In genomic region chr5:175908207-175908980, GRCh38 we compare ENCODE assay signal across 8 cellular contexts. TPM values are rescaled to one million over a fixed set of nuclear protein-coding genes. Genes with fewer than 3 reads are reported as not detected.
DNase-seq lines count a peak whose midpoint lies in the region; ATAC-seq, FAIRE-seq and TF ChIP-seq lines count a peak whose summit lies in the region.
"Not testable (repeated sequence)": the region's sequence is repeated elsewhere in the genome, so short reads cannot be mapped to it uniquely, and the experiment has no call there.

No MANE protein-coding gene starts in this region.

- H3K9ac ChIP-seq in BLaER1; NT2/D1 (ENCODE audit: insufficient read length, low read depth); endodermal cell (ENCODE audit: extremely low read depth, low read length, poor library complexity, severe bottlenecking); HepG2 (ENCODE audit: insufficient read depth, low read depth, low read length): not testable (repeated sequence)

- not testable (repeated sequence) for H3K36me3 ChIP-seq in BLaER1; NT2/D1 (ENCODE audit: insufficient read depth, insufficient read length, low read length); endodermal cell (ENCODE audit: control insufficient read depth, insufficient read depth, low read length); heart left ventricle; HepG2 (replicated peaks in 1 of 2; ENCODE audit: control insufficient read depth in 1 of 2, insufficient read depth in 2 of 2, low read length in 2 of 2); ovary

- TF ChIP-seq CTCF in endodermal cell (conservative IDR thresholded peaks at IDR 0.05); heart left ventricle (IDR thresholded peaks at IDR 0.05); HepG2 (CRISPR knock-in tag; IDR thresholded peaks at IDR 0.05); ovary (IDR thresholded peaks at IDR 0.05): not testable (repeated sequence)

- intact Hi-C loops in heart left ventricle (cut with DNase I); HepG2 (cut with micrococcal nuclease; ENCODE audit: unreplicated experiment); ovary (cut with DNase I): not testable (repeated sequence)

- not testable (repeated sequence) for ATAC-seq in activated CD8-positive, alpha-beta memory T cell treated with anti-CD3 and anti-CD28 coated beads, Interleukin-2, amount 10 ng/mL, durations not matched to agents 7 days and 5 days
- ATAC-seq in heart left ventricle: peak; percentile 82 to 97 (median 94)
- ATAC-seq in HepG2: peak; percentile 18; the same call in 2 of the 3 replicates
- peak; percentile 22 for ATAC-seq in stimulated activated effector memory CD8-positive, alpha-beta T cell treated with anti-CD3 and anti-CD28 coated beads, Interleukin-12 subunit alpha, Interleukin-12 subunit beta, amount 100 ng/mL, for 72 hours

- not testable (repeated sequence) for TF ChIP-seq POLR2A in heart left ventricle (IDR thresholded peaks at IDR 0.05); HepG2 (IDR thresholded peaks at IDR 0.05; ENCODE audit: insufficient read depth in 1 of 2, low read depth in 2 of 2, low read length in 2 of 2); ovary (IDR thresholded peaks at IDR 0.05)

- not testable (repeated sequence) for H4K20me1 ChIP-seq in BLaER1; HepG2 (ENCODE audit: insufficient read depth, low read length)

- H2AFZ ChIP-seq in HepG2 (ENCODE audit: low read length): not testable (repeated sequence)

- WGBS in endodermal cell (ENCODE audit: insufficient coverage in 1 of 2, insufficient read length in 1 of 2), 2 experiments: 74% methylated on average over 14 of the region's 20 CpGs; no CpG with 5 or more reads in 1 of the 2 experiments
- WGBS in heart left ventricle, 4 donors: 24 to 38% (median 27%) methylated on average over 11 to 20 of the region's 20 CpGs
- WGBS in HepG2 (ENCODE audit: low lambda C conversion rate): 74% methylated on average over 10 of the region's 20 CpGs
- 14 to 23% (median 16%) methylated on average over 20 of the region's 20 CpGs for WGBS in ovary, 3 donors

- CTCF ChIA-PET in activated CD8-positive, alpha-beta memory T cell treated with anti-CD3 and anti-CD28 coated beads, Interleukin-2, amount 10 ng/mL, durations not matched to agents 7 days and 5 days (lab: Charles Lee); HepG2 (lab: Yijun Ruan, JAX; ENCODE audit: low intra/inter-chr PET ratio, low total read pairs): not testable (repeated sequence)

- not testable (repeated sequence) for H3K36me3 Mint-ChIP-seq in activated CD8-positive, alpha-beta memory T cell treated with anti-CD3 and anti-CD28 coated beads, Interleukin-2, amount 10 ng/mL, durations not matched to agents 7 days and 5 days; endodermal cell (ENCODE audit: low read depth); stimulated activated effector memory CD8-positive, alpha-beta T cell treated with anti-CD3 and anti-CD28 coated beads, Interleukin-12 subunit alpha, Interleukin-12 subunit beta, amount 100 ng/mL, for 72 hours

- H3K4me1 Mint-ChIP-seq in activated CD8-positive, alpha-beta memory T cell treated with anti-CD3 and anti-CD28 coated beads, Interleukin-2, amount 10 ng/mL, durations not matched to agents 7 days and 5 days; endodermal cell; stimulated activated effector memory CD8-positive, alpha-beta T cell treated with anti-CD3 and anti-CD28 coated beads, Interleukin-12 subunit alpha, Interleukin-12 subunit beta, amount 100 ng/mL, for 72 hours: not testable (repeated sequence)

- H3K9me3 Mint-ChIP-seq in activated CD8-positive, alpha-beta memory T cell treated with anti-CD3 and anti-CD28 coated beads, Interleukin-2, amount 10 ng/mL, durations not matched to agents 7 days and 5 days (ENCODE audit: low read depth); endodermal cell; stimulated activated effector memory CD8-positive, alpha-beta T cell treated with anti-CD3 and anti-CD28 coated beads, Interleukin-12 subunit alpha, Interleukin-12 subunit beta, amount 100 ng/mL, for 72 hours: not testable (repeated sequence)

- not testable (repeated sequence) for H3K4me3 Mint-ChIP-seq in activated CD8-positive, alpha-beta memory T cell treated with anti-CD3 and anti-CD28 coated beads, Interleukin-2, amount 10 ng/mL, durations not matched to agents 7 days and 5 days; endodermal cell; stimulated activated effector memory CD8-positive, alpha-beta T cell treated with anti-CD3 and anti-CD28 coated beads, Interleukin-12 subunit alpha, Interleukin-12 subunit beta, amount 100 ng/mL, for 72 hours

- peak overlapping the region; percentile 67 for H3K4me2 ChIP-seq in BLaER1
- H3K4me2 ChIP-seq in HepG2 (ENCODE audit: low read depth, low read length): not testable (repeated sequence)

- POLR2A ChIA-PET in HepG2 (lab: Yijun Ruan, JAX): not testable (repeated sequence)

- DNase-seq in NT2/D1 (ENCODE audit: low read depth, low spot score) (peak; percentile 16), endodermal cell (peak; percentile 45), heart left ventricle (peak in 2 of 5 donors; percentile 54 to 72), ovary (peak in 4 of 5 donors; percentile 31 to 55 (median 44))
- peak; percentile 30 for DNase-seq in activated CD8-positive, alpha-beta memory T cell treated with anti-CD3 and anti-CD28 coated beads, Interleukin-2, amount 10 ng/mL, durations not matched to agents 7 days and 5 days
- DNase-seq in HepG2 (ENCODE audit: low spot score); stimulated activated effector memory CD8-positive, alpha-beta T cell treated with anti-CD3 and anti-CD28 coated beads, Interleukin-12 subunit alpha, Interleukin-12 subunit beta, amount 100 ng/mL, for 72 hours (ENCODE audit: low spot score in 2 of 2): not testable (repeated sequence)

- not testable (repeated sequence) for H3K4me3 ChIP-seq in BLaER1; NT2/D1 (ENCODE audit: insufficient read length, low read depth); endodermal cell (ENCODE audit: low read length); heart left ventricle; HepG2 (replicated peaks in 1 of 3; ENCODE audit: insufficient read depth in 1 of 3, low read depth in 2 of 3, low read length in 3 of 3); ovary

- FAIRE-seq in HepG2 (lab: Jason Lieb, UNC): not testable (repeated sequence)

- not testable (repeated sequence) for H3K27ac ChIP-seq in BLaER1; endodermal cell (ENCODE audit: low read depth, low read length); HepG2 (ENCODE audit: extremely low read length, insufficient read depth, low read length)
- H3K27ac ChIP-seq in heart left ventricle (peak overlapping the region in 5 of 12 donors; percentile 24 to 75 (median 44)), ovary (peak overlapping the region in 1 of 2 donors; percentile 61)

- H3K4me1 ChIP-seq in BLaER1: peaks cover 17% of the 10 kb centered on the region
- H3K4me1 ChIP-seq in NT2/D1 (ENCODE audit: insufficient read depth, insufficient read length); endodermal cell (ENCODE audit: control insufficient read depth, insufficient read depth, low read length); heart left ventricle; HepG2 (ENCODE audit: insufficient read depth, low read length): not testable (repeated sequence)
- H3K4me1 ChIP-seq in ovary (ENCODE audit: insufficient read depth): peaks cover 10% of the 10 kb centered on the region

- not testable (repeated sequence) for H3K79me2 ChIP-seq in HepG2 (ENCODE audit: insufficient read depth, low read length)

- TF ChIP-seq EP300 in HepG2 (IDR thresholded peaks at IDR 0.05; ENCODE audit: low read depth in 2 of 2, low read length in 2 of 2); HepG2 (CRISPR knock-in tag; IDR thresholded peaks at IDR 0.05; ENCODE audit: borderline replicate concordance); ovary (IDR thresholded peaks at IDR 0.05): not testable (repeated sequence)

- H3K9me3 ChIP-seq in BLaER1; NT2/D1 (ENCODE audit: insufficient read depth, low read length); endodermal cell (ENCODE audit: control insufficient read depth, low read length); heart left ventricle; HepG2 (ENCODE audit: low read length); ovary: not testable (repeated sequence)

- TF ChIP-seq RAD21 in HepG2 (CRISPR knock-in tag; IDR thresholded peaks at IDR 0.05): not testable (repeated sequence)

- BruUV-seq in HepG2 (replicated peaks; lab: Mats Ljungman, UMichigan): not testable (repeated sequence)

- H3K27me3 ChIP-seq in BLaER1; NT2/D1 (ENCODE audit: insufficient read depth, insufficient read length); endodermal cell (ENCODE audit: control insufficient read depth, insufficient read depth, low read length, poor library complexity, severe bottlenecking); heart left ventricle; HepG2 (ENCODE audit: control insufficient read depth in 1 of 2, insufficient read depth in 2 of 2, low read length in 2 of 2); ovary: not testable (repeated sequence)

- in situ Hi-C loops in HepG2 (cut with HindIII; ENCODE audit: extremely low pct_ligation_motif_present, low pct_unique_long_range_greater_than_20kb): not testable (repeated sequence)

- not testable (repeated sequence) for H3K27ac Mint-ChIP-seq in activated CD8-positive, alpha-beta memory T cell treated with anti-CD3 and anti-CD28 coated beads, Interleukin-2, amount 10 ng/mL, durations not matched to agents 7 days and 5 days; stimulated activated effector memory CD8-positive, alpha-beta T cell treated with anti-CD3 and anti-CD28 coated beads, Interleukin-12 subunit alpha, Interleukin-12 subunit beta, amount 100 ng/mL, for 72 hours
- peak overlapping the region; percentile 68 for H3K27ac Mint-ChIP-seq in endodermal cell

- H3K27me3 Mint-ChIP-seq in activated CD8-positive, alpha-beta memory T cell treated with anti-CD3 and anti-CD28 coated beads, Interleukin-2, amount 10 ng/mL, durations not matched to agents 7 days and 5 days; endodermal cell (ENCODE audit: insufficient read depth): not testable (repeated sequence)

RNA-seq across cellular contexts. Expression of gene CPLX2, which starts 37.0 kb away (rescaled TPM):
- total RNA-seq in activated CD8-positive, alpha-beta memory T cell treated with anti-CD3 and anti-CD28 coated beads, Interleukin-2, amount 10 ng/mL, durations not matched to agents 7 days and 5 days: not detected
- total RNA-seq in endodermal cell (not detected), heart left ventricle (not detected), HepG2 (2016; rRNA removed; fragmentation: Illumina TruSeq; extraction: Trizol) (76.7 and 78.2 TPM in 2 replicates), ovary (under 1 TPM in 1 of 7 donors, not detected in 6; 0.26 TPM)
- 9.9 TPM for polyA plus RNA-seq in endodermal cell (2013, experiment 1 of 2)
- polyA plus RNA-seq in endodermal cell (2013, experiment 2 of 2): 10.4 TPM
- polyA plus RNA-seq in heart left ventricle (not detected), HepG2 (2011; rRNA removed) (8.3 and 15.9 TPM in 2 replicates), ovary (not detected)
- total RNA-seq in HepG2 (2016; cell fraction: cytosol; rRNA removed; fragmentation: Illumina TruSeq; extraction: Trizol; ENCODE audit: low read depth): 5.2 and 5.6 TPM in 2 replicates
- total RNA-seq in HepG2 (2016; cell fraction: insoluble cytoplasmic fraction; rRNA removed; fragmentation: Illumina TruSeq; extraction: Trizol): 71.9 and 77.2 TPM in 2 replicates
- 30.7 and 32.7 TPM in 2 replicates for total RNA-seq in HepG2 (2016; cell fraction: membrane; rRNA removed; fragmentation: Illumina TruSeq; extraction: Trizol)
- total RNA-seq in HepG2 (2016; cell fraction: nucleus; rRNA removed; fragmentation: Illumina TruSeq; extraction: Trizol): 36.3 and 39.1 TPM in 2 replicates
- polyA plus RNA-seq in HepG2 (2011; cell fraction: cytosol; rRNA removed): 7.9 and 22.0 TPM in 2 replicates
- 10.3 and 30.4 TPM in 2 replicates for polyA plus RNA-seq in HepG2 (2011; cell fraction: nucleus; rRNA removed)
- polyA plus RNA-seq in HepG2 (2012): 15.3 and 18.2 TPM in 2 replicates
- polyA plus RNA-seq in HepG2 (2016; cell fraction: cytosol; fragmentation: Illumina TruSeq; extraction: Trizol; ENCODE audit: low read depth): 3.4 and 4.4 TPM in 2 replicates
- polyA plus RNA-seq in HepG2 (2016; cell fraction: insoluble cytoplasmic fraction; fragmentation: Illumina TruSeq; extraction: Trizol; ENCODE audit: low read depth): 78.3 and 86.6 TPM in 2 replicates
- polyA plus RNA-seq in HepG2 (2016; cell fraction: membrane; fragmentation: Illumina TruSeq; extraction: Trizol; ENCODE audit: low read depth): 24.2 and 24.8 TPM in 2 replicates
- 69.9 and 75.7 TPM in 2 replicates for polyA plus RNA-seq in HepG2 (2016; cell fraction: nucleus; fragmentation: Illumina TruSeq; extraction: Trizol; ENCODE audit: insufficient read depth, low read depth)
- polyA minus RNA-seq in HepG2 (2011; rRNA and poly(A)+ RNA removed; ENCODE audit: low replicate concordance): 27.3 TPM in 1 of 2 replicates, not detected in the other
- polyA minus RNA-seq in HepG2 (2011; cell fraction: cytosol; rRNA and poly(A)+ RNA removed): 4.8 and 16.6 TPM in 2 replicates
- polyA minus RNA-seq in HepG2 (2011; cell fraction: nucleus; rRNA and poly(A)+ RNA removed): 4.5 and 6.4 TPM in 2 replicates

RNA-seq across cellular contexts. Expression of gene THOC3, which starts 59.7 kb away (rescaled TPM):
- total RNA-seq in activated CD8-positive, alpha-beta memory T cell treated with anti-CD3 and anti-CD28 coated beads, Interleukin-2, amount 10 ng/mL, durations not matched to agents 7 days and 5 days: 10 to 100 TPM; 61.0 to 69.4 TPM
- total RNA-seq in endodermal cell: 100 to 1,000 TPM in 1 of 2 donors, 10 to 100 TPM in 1; 66.7 to 111 TPM
- polyA plus RNA-seq in endodermal cell (2013, experiment 1 of 2): 61.2 TPM
- 53.7 TPM for polyA plus RNA-seq in endodermal cell (2013, experiment 2 of 2)
- total RNA-seq in heart left ventricle: 10 to 100 TPM in 5 of 9 donors, 1 to 10 TPM in 4; 5.5 to 18.3 (median 12.7) TPM
- polyA plus RNA-seq in heart left ventricle: 10 to 100 TPM in 1 of 2 donors, 1 to 10 TPM in 1; 4.4 to 22.6 TPM
- total RNA-seq in HepG2 (2016; rRNA removed; fragmentation: Illumina TruSeq; extraction: Trizol): 95.1 and 125 TPM in 2 replicates
- total RNA-seq in HepG2 (2016; cell fraction: cytosol; rRNA removed; fragmentation: Illumina TruSeq; extraction: Trizol; ENCODE audit: low read depth): 24.4 and 29.7 TPM in 2 replicates
- total RNA-seq in HepG2 (2016; cell fraction: insoluble cytoplasmic fraction; rRNA removed; fragmentation: Illumina TruSeq; extraction: Trizol): 98.6 and 131 TPM in 2 replicates
- total RNA-seq in HepG2 (2016; cell fraction: membrane; rRNA removed; fragmentation: Illumina TruSeq; extraction: Trizol): 38.2 and 39.4 TPM in 2 replicates
- 41.6 and 47.4 TPM in 2 replicates for total RNA-seq in HepG2 (2016; cell fraction: nucleus; rRNA removed; fragmentation: Illumina TruSeq; extraction: Trizol)
- polyA plus RNA-seq in HepG2 (2011; rRNA removed): 54.6 and 86.7 TPM in 2 replicates
- 51.6 and 56.5 TPM in 2 replicates for polyA plus RNA-seq in HepG2 (2011; cell fraction: cytosol; rRNA removed)
- 17.3 and 20.8 TPM in 2 replicates for polyA plus RNA-seq in HepG2 (2011; cell fraction: nucleus; rRNA removed)
- polyA plus RNA-seq in HepG2 (2012): 24.3 and 40.9 TPM in 2 replicates
- polyA plus RNA-seq in HepG2 (2016; cell fraction: cytosol; fragmentation: Illumina TruSeq; extraction: Trizol; ENCODE audit: low read depth): 18.3 and 23.8 TPM in 2 replicates
- 122 and 138 TPM in 2 replicates for polyA plus RNA-seq in HepG2 (2016; cell fraction: insoluble cytoplasmic fraction; fragmentation: Illumina TruSeq; extraction: Trizol; ENCODE audit: low read depth)
- 25.8 and 36.5 TPM in 2 replicates for polyA plus RNA-seq in HepG2 (2016; cell fraction: membrane; fragmentation: Illumina TruSeq; extraction: Trizol; ENCODE audit: low read depth)
- 52.5 and 67.8 TPM in 2 replicates for polyA plus RNA-seq in HepG2 (2016; cell fraction: nucleus; fragmentation: Illumina TruSeq; extraction: Trizol; ENCODE audit: insufficient read depth, low read depth)
- 26.7 and 64.8 TPM in 2 replicates for polyA minus RNA-seq in HepG2 (2011; rRNA and poly(A)+ RNA removed; ENCODE audit: low replicate concordance)
- 30.4 and 34.8 TPM in 2 replicates for polyA minus RNA-seq in HepG2 (2011; cell fraction: cytosol; rRNA and poly(A)+ RNA removed)
- polyA minus RNA-seq in HepG2 (2011; cell fraction: nucleus; rRNA and poly(A)+ RNA removed): 22.3 and 31.0 TPM in 2 replicates
- 10 to 100 TPM; 21.3 to 53.9 (median 32.5) TPM for total RNA-seq in ovary
- 10 to 100 TPM; 28.0 to 47.9 TPM for polyA plus RNA-seq in ovary

Comparison
In these comparisons a context has a peak if more than half of its experiments do, and no peak if none do; other contexts are left out.
1. RNA of gene CPLX2, which starts 37.0 kb away (total RNA-seq): 5.2 to 78.2 TPM in HepG2; not detected in endodermal cell, not detected in activated CD8-positive, alpha-beta memory T cell treated with anti-CD3 and anti-CD28 coated beads, Interleukin-2, amount 10 ng/mL, durations not matched to agents 7 days and 5 days, not detected in heart left ventricle and 0.26 TPM in ovary; every median in the first group is over 4 times any median in the second.